In the genomic region with DNA sequence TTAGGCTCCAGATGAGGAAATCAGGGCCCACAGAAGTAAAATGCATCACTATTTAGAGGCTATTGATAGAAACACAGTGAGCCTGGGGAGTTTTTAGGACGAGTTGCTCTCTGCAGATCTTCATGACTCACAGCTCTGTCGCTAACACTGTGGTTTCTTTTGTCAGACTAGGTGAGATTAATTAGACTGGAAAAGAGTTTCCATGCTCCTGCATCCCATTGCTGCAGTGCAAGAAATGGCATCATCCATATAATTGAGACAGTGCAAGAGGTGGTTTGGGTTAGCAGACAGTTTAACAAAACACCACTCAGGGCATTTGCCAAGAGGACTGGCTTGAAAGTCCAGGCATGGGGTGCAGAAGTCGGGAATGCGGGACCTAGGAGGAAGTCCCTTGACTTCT, we compare ENCODE assay signal across 12 cellular contexts.
A peak's percentile ranks its signal among the peaks of the same experiment; 100 is the strongest.
DNase-seq lines count a peak whose midpoint lies in the region; ATAC-seq and TF ChIP-seq lines count a peak whose summit lies in the region.
"Had no signal": no experiment of that assay in that cellular context is flagged by ENCODE, and none has a peak within 500 bp of the region (broad histone marks: within the 10 kb centered on the region; RNA-seq: fewer than 3 reads in every experiment).

No MANE protein-coding gene starts in this region.

- no peaks in the 10 kb centered on the region for H3K27me3 ChIP-seq in right atrium auricular region
- H3K27me3 ChIP-seq: gastroesophageal sphincter, ovary had no signal

- H3K9me3 ChIP-seq in right atrium auricular region, result no peaks in the 10 kb centered on the region
- H3K9me3 ChIP-seq: gastroesophageal sphincter, ovary had no signal

- H3K4me3 ChIP-seq in fibroblast of villous mesenchyme (ENCODE audit: low read depth, low read length), result no peak overlapping the region
- no peak overlapping the region for H3K4me3 ChIP-seq in right atrium auricular region
- H3K4me3 ChIP-seq: gastroesophageal sphincter, ovary had no signal

- no peak overlapping the region for H3K27ac ChIP-seq in right atrium auricular region
- H3K27ac ChIP-seq: C4-2B, ovary had no signal

- ATAC-seq in SK-N-SH treated with all-trans-retinoic acid at 6 μM for 48 hours (peak; percentile 80), HG03159 (IDR thresholded peaks at IDR 0.05; ENCODE audit: unreplicated experiment) (no peak), HG02981 (IDR thresholded peaks at IDR 0.05; ENCODE audit: unreplicated experiment) (no peak)
- ATAC-seq: gastroesophageal sphincter had no signal

- TF ChIP-seq CTCF in fibroblast of villous mesenchyme (IDR thresholded peaks at IDR 0.05; ENCODE audit: insufficient read depth, low read depth, low read length) (no peak), right atrium auricular region (IDR thresholded peaks at IDR 0.05) (no peak)

- H3K36me3 ChIP-seq in right atrium auricular region, result no peaks in the 10 kb centered on the region
- H3K36me3 ChIP-seq: ovary had no signal

- H3K4me1 ChIP-seq in right atrium auricular region, result no peaks in the 10 kb centered on the region

- DNase-seq in A172 (ENCODE audit: low spot score) (peak; percentile 96), GM04503 (ENCODE audit: low read depth) (peak; percentile 56), fibroblast of villous mesenchyme (ENCODE audit: low read depth) (peak; percentile 71), GDM1 (lab: John Stamatoyannopoulos, UW) (no peak), right atrium auricular region (ENCODE audit: low spot score) (no peak)
- DNase-seq: NCI-H526 treated with DMSO at 0.1 percent for 48 hours, ovary had no signal

TF ChIP-seq in SK-N-SH treated with all-trans-retinoic acid at 6 μM for 48 hours, 23 proteins besides CTCF, POLR2A, EP300 and RAD21:
- TF ChIP-seq PATZ1 (CRISPR knock-in tag; IDR thresholded peaks at IDR 0.05; ENCODE audit: borderline replicate concordance) (peak; percentile 23; the same call in 1 of the 2 replicates), ZFP3 (CRISPR knock-in tag; IDR thresholded peaks at IDR 0.05) (no peak), ZC3H10 (CRISPR knock-in tag; IDR thresholded peaks at IDR 0.05) (no peak), ARNTL (CRISPR knock-in tag; IDR thresholded peaks at IDR 0.05; ENCODE audit: borderline replicate concordance, low read depth) (no peak)

Comparison
In these comparisons a context has a peak if more than half of its experiments do, and no peak if none do; other contexts are left out.
1. DNase-seq: peak in A172 (single experiment), GM04503 (single experiment) and fibroblast of villous mesenchyme (single experiment); none in GDM1 (single experiment) and right atrium auricular region (single experiment).